ENCODE assay signal across 20 cellular contexts in the genomic region with DNA sequence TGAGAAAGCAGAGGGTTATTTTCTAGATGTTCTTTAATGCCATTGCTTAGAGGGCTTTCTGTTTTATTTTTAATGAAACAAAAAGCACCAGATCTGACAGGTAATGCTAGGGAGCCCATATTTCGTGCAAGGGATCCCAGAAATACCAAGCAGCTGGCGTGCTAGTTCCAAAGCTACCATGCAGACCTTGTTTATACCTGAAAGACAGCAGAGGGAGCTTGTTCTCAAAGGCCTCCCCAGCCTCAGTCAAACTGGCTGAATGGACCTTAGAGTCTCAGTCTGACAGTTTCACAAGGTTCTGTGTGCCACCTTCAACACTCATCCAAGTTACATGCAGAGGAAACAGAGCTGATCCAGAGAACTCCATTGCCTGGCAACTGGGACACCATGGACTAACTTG. TPM values are rescaled to one million over a fixed set of nuclear protein-coding genes. Genes with fewer than 3 reads are reported as not detected.
DNase-seq lines count a peak whose midpoint lies in the region; ATAC-seq and TF ChIP-seq lines count a peak whose summit lies in the region.
"Had no signal": no experiment of that assay in that cellular context is flagged by ENCODE, and none has a peak within 500 bp of the region (broad histone marks: within the 10 kb centered on the region; RNA-seq: fewer than 3 reads in every experiment).

No MANE protein-coding gene starts in this region.

- POLR2A ChIA-PET in SK-N-SH (lab: Yijun Ruan, JAX), result no interaction called here

- H3K4me2 ChIP-seq in SK-N-SH (no peak overlapping the region), MM.1S (ENCODE audit: low read depth, low read length) (no peak overlapping the region)

- H3K4me1 Mint-ChIP-seq in HFFc6 (ENCODE audit: low read depth), result no peaks in the 10 kb centered on the region
- H3K4me1 Mint-ChIP-seq in activated naive CD8-positive, alpha-beta T cell treated with anti-CD3 and anti-CD28 coated beads for 36 hours, result no peaks in the 10 kb centered on the region
- H3K4me1 Mint-ChIP-seq: B cell, CD14-positive monocyte had no signal

- no peak overlapping the region for H3K4me3 Mint-ChIP-seq in HFFc6
- H3K4me3 Mint-ChIP-seq in activated naive CD8-positive, alpha-beta T cell treated with anti-CD3 and anti-CD28 coated beads for 36 hours, result no peak overlapping the region
- H3K4me3 Mint-ChIP-seq: B cell, CD14-positive monocyte had no signal

- H3K4me3 ChIP-seq in SK-N-SH (ENCODE audit: low read depth in 2 of 2, low read length in 1 of 2) (no peak overlapping the region), WERI-Rb-1 (ENCODE audit: low read depth, low read length) (no peak overlapping the region), MM.1S (ENCODE audit: low read length) (no peak overlapping the region)
- H3K4me3 ChIP-seq: MG63 had no signal

- H3K27ac ChIP-seq in SK-N-SH (ENCODE audit: low read depth in 2 of 2, low read length in 1 of 2) (no peak overlapping the region), WERI-Rb-1 (no peak overlapping the region), foreskin keratinocyte (peak overlapping the region; percentile 75), MM.1S (ENCODE audit: low read length) (no peak overlapping the region)

- H3F3A ChIP-seq in SK-N-SH (replicated peaks; ENCODE audit: insufficient read depth) (no peaks in the 10 kb centered on the region), MM.1S (ENCODE audit: insufficient read depth, low read length) (no peaks in the 10 kb centered on the region)

- TF ChIP-seq EP300 in SK-N-SH (IDR thresholded peaks at IDR 0.05; ENCODE audit: borderline replicate concordance in 1 of 2, low read depth in 1 of 2, low read length in 1 of 2), result no peak

- 48% methylated on average over 2 of the region's 2 CpGs for WGBS in SK-N-SH (ENCODE audit: low lambda C conversion rate)

- CTCF ChIA-PET in SK-N-SH (lab: Yijun Ruan, JAX), result interaction anchor here (1.3 to 1.7 kb wide), 2 partner anchors 13 to 80 kb away, joined by 5 read pairs; no protein-coding TSS in a partner anchor

- no peaks in the 10 kb centered on the region; a peak in 1 of 4 replicates for H3K4me1 ChIP-seq in SK-N-SH (ENCODE audit: control insufficient read depth in 1 of 2, insufficient read depth in 2 of 2, low read depth in 1 of 2, low read length in 1 of 2)
- peaks cover 11% of the 10 kb centered on the region for H3K4me1 ChIP-seq in foreskin keratinocyte
- no peaks in the 10 kb centered on the region for H3K4me1 ChIP-seq in MM.1S (ENCODE audit: low read length)

- H3K9me2 ChIP-seq in SK-N-SH, result no peaks in the 10 kb centered on the region
- no peaks in the 10 kb centered on the region for H3K9me2 ChIP-seq in MM.1S (replicated peaks; ENCODE audit: insufficient read depth, low read length)

- H3K27me3 ChIP-seq in SK-N-SH (ENCODE audit: insufficient read depth), result no peaks in the 10 kb centered on the region
- no peaks in the 10 kb centered on the region for H3K27me3 ChIP-seq in WERI-Rb-1 (ENCODE audit: insufficient read depth, low read depth, severe bottlenecking)
- no peaks in the 10 kb centered on the region for H3K27me3 ChIP-seq in foreskin keratinocyte
- no peaks in the 10 kb centered on the region for H3K27me3 ChIP-seq in MM.1S (replicated peaks; ENCODE audit: insufficient read depth, low read length)
- H3K27me3 ChIP-seq: MG63 had no signal

- DNase-seq in SK-N-SH, result no peak
- no peak for DNase-seq in HFFc6
- DNase-seq in WERI-Rb-1, result no peak
- no peak for DNase-seq in foreskin keratinocyte
- DNase-seq in GM19240 (ENCODE audit: insufficient read length, low spot score), result no peak
- DNase-seq in activated naive CD8-positive, alpha-beta T cell treated with anti-CD3 and anti-CD28 coated beads for 36 hours, result no peak
- DNase-seq in MM.1S, result no peak
- DNase-seq: DMS79, Kasumi-1, MG63, NCI-H1048, NCI-H1417 treated with DMSO at 0.1 percent for 48 hours, NCI-H187, NCI-H446 treated with DMSO at 0.1 percent for 48 hours, NCI-H69, SW 1271 had no signal

- H4K20me1 ChIP-seq in SK-N-SH (ENCODE audit: insufficient read depth), result no peaks in the 10 kb centered on the region
- no peaks in the 10 kb centered on the region for H4K20me1 ChIP-seq in MM.1S (ENCODE audit: insufficient read depth, low read length)

- peaks cover 5% of the 10 kb centered on the region for H3K27me3 Mint-ChIP-seq in HFFc6 (ENCODE audit: insufficient read depth)
- no peaks in the 10 kb centered on the region for H3K27me3 Mint-ChIP-seq in activated naive CD8-positive, alpha-beta T cell treated with anti-CD3 and anti-CD28 coated beads for 36 hours
- H3K27me3 Mint-ChIP-seq: B cell had no signal

- no peaks in the 10 kb centered on the region for H3K79me2 ChIP-seq in SK-N-SH (ENCODE audit: insufficient read depth)
- no peaks in the 10 kb centered on the region for H3K79me2 ChIP-seq in MM.1S (ENCODE audit: low read length)

- no peak for TF ChIP-seq CTCF in SK-N-SH (IDR thresholded peaks at IDR 0.05)
- TF ChIP-seq CTCF in HFFc6 (IDR thresholded peaks at IDR 0.05), result 0 out of 2 replicates have a peak, but pooled peaks have one; percentile 9
- peak; percentile 36; the same call in 1 of the 2 replicates for TF ChIP-seq CTCF in WERI-Rb-1 (IDR thresholded peaks at IDR 0.05; ENCODE audit: low read depth, low read length)
- no peak for TF ChIP-seq CTCF in foreskin keratinocyte (conservative IDR thresholded peaks at IDR 0.05)
- no peak for TF ChIP-seq CTCF in MM.1S (IDR thresholded peaks at IDR 0.05; ENCODE audit: low read length)

- H3K9me3 ChIP-seq in SK-N-SH, result no peaks in the 10 kb centered on the region
- no peaks in the 10 kb centered on the region for H3K9me3 ChIP-seq in WERI-Rb-1 (ENCODE audit: severe bottlenecking)
- no peaks in the 10 kb centered on the region for H3K9me3 ChIP-seq in MM.1S (replicated peaks; ENCODE audit: insufficient read depth, low read length)
- H3K9me3 ChIP-seq: MG63 had no signal

- no peak overlapping the region for H3K27ac Mint-ChIP-seq in HFFc6
- H3K27ac Mint-ChIP-seq in activated naive CD8-positive, alpha-beta T cell treated with anti-CD3 and anti-CD28 coated beads for 36 hours, result no peak overlapping the region
- H3K27ac Mint-ChIP-seq: B cell, CD14-positive monocyte had no signal

- H3K9ac ChIP-seq in SK-N-SH (no peak overlapping the region), MM.1S (ENCODE audit: low read length) (no peak overlapping the region)

- no peak for TF ChIP-seq RAD21 in SK-N-SH (IDR thresholded peaks at IDR 0.05; ENCODE audit: low read length)

- ATAC-seq in SK-N-SH treated with all-trans-retinoic acid at 6 μM for 48 hours (no peak), foreskin keratinocyte (no peak)
- ATAC-seq: Right ventricle myocardium inferior had no signal

- no peak overlapping the region for H2AFZ ChIP-seq in SK-N-SH (ENCODE audit: low read depth)
- no peak overlapping the region for H2AFZ ChIP-seq in MM.1S (ENCODE audit: low read length)

- H3K9me3 Mint-ChIP-seq in HFFc6, result no peaks in the 10 kb centered on the region
- no peaks in the 10 kb centered on the region for H3K9me3 Mint-ChIP-seq in activated naive CD8-positive, alpha-beta T cell treated with anti-CD3 and anti-CD28 coated beads for 36 hours

- H3K36me3 ChIP-seq in SK-N-SH (replicated peaks in 1 of 2; ENCODE audit: control insufficient read depth in 1 of 2, insufficient read depth in 2 of 2, low read length in 1 of 2) (no peaks in the 10 kb centered on the region), WERI-Rb-1 (no peaks in the 10 kb centered on the region), MM.1S (replicated peaks; ENCODE audit: insufficient read depth, low read length) (no peaks in the 10 kb centered on the region)
- H3K36me3 ChIP-seq: MG63 had no signal

- H3K36me3 Mint-ChIP-seq in HFFc6 (ENCODE audit: low read depth), result no peaks in the 10 kb centered on the region
- no peaks in the 10 kb centered on the region for H3K36me3 Mint-ChIP-seq in activated naive CD8-positive, alpha-beta T cell treated with anti-CD3 and anti-CD28 coated beads for 36 hours
- H3K36me3 Mint-ChIP-seq: CD14-positive monocyte had no signal

TF ChIP-seq in SK-N-SH, 30 proteins besides CTCF, POLR2A, EP300 and RAD21:
- TF ChIP-seq TAF1 (IDR thresholded peaks at IDR 0.05; ENCODE audit: borderline replicate concordance, low read depth, low read length), result no peak
- TF ChIP-seq SMC3 (IDR thresholded peaks at IDR 0.05; ENCODE audit: low read depth, low read length), result 0 out of 2 replicates have a peak, but pooled peaks have one; percentile 13

TF ChIP-seq in SK-N-SH treated with all-trans-retinoic acid at 6 μM for 48 hours, 23 proteins besides CTCF, POLR2A, EP300 and RAD21 (continues in another document):
- TF ChIP-seq, protein P1, sequence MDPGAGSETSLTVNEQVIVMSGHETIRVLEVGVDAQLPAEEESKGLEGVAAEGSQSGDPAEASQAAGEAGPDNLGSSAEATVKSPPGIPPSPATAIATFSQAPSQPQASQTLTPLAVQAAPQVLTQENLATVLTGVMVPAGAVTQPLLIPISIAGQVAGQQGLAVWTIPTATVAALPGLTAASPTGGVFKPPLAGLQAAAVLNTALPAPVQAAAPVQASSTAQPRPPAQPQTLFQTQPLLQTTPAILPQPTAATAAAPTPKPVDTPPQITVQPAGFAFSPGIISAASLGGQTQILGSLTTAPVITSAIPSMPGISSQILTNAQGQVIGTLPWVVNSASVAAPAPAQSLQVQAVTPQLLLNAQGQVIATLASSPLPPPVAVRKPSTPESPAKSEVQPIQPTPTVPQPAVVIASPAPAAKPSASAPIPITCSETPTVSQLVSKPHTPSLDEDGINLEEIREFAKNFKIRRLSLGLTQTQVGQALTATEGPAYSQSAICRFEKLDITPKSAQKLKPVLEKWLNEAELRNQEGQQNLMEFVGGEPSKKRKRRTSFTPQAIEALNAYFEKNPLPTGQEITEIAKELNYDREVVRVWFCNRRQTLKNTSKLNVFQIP (CRISPR knock-in tag; IDR thresholded peaks at IDR 0.05; ENCODE audit: borderline replicate concordance, low read depth), result no peak
- no peak for TF ChIP-seq ZFP30 (CRISPR knock-in tag; IDR thresholded peaks at IDR 0.05)
- no peak for TF ChIP-seq ZNF565 (CRISPR knock-in tag; conservative IDR thresholded peaks at IDR 0.05; ENCODE audit: low read depth)

RNA-seq across cellular contexts. Expression of a gene that starts 48.6 kb away (rescaled TPM):
- polyA plus RNA-seq in SK-N-SH (2012; rRNA removed) (1.6 and 1.8 TPM in 2 replicates), foreskin keratinocyte (44.7 and 50.6 TPM in 2 replicates)
- polyA plus RNA-seq in SK-N-SH (2012; cell fraction: cytosol; rRNA removed), result 0.90 and 2.2 TPM in 2 replicates
- polyA plus RNA-seq in SK-N-SH (2012; cell fraction: nucleus; rRNA removed), result 2.0 and 2.1 TPM in 2 replicates
- 1 to 10 TPM in 1 of 6 experiments, under 1 TPM in 4, not detected in 1; 0.11 to 1.0 (median 0.25) TPM for total RNA-seq in HFFc6 (2021; fragmentation: NEBNext Ultra II Directional; extraction: Animal tissue kit (Norgen Biotek cat#: 25700))
- total RNA-seq in foreskin keratinocyte, result 42.0 and 46.3 TPM in 2 replicates
- total RNA-seq in activated naive CD8-positive, alpha-beta T cell treated with anti-CD3 and anti-CD28 coated beads for 36 hours, result 1 to 10 TPM; 2.1 to 2.5 TPM

Comparison
In these comparisons a context has a peak if more than half of its experiments do, and no peak if none do; other contexts are left out.
1. CTCF ChIP-seq: peak in HFFc6 (single experiment) and WERI-Rb-1 (single experiment); none in SK-N-SH (single experiment), foreskin keratinocyte (single experiment) and MM.1S (single experiment).
2. RNA of a gene that starts 48.6 kb away (total RNA-seq): 42.0 to 46.3 TPM in foreskin keratinocyte; 2.1 to 2.5 TPM in activated naive CD8-positive, alpha-beta T cell treated with anti-CD3 and anti-CD28 coated beads for 36 hours and 0.11 to 1.0 TPM in HFFc6; every median in the first group is over 10 times any median in the second.